Comparison of ENCODE assay signal across 26 cellular contexts in the genomic region with DNA sequence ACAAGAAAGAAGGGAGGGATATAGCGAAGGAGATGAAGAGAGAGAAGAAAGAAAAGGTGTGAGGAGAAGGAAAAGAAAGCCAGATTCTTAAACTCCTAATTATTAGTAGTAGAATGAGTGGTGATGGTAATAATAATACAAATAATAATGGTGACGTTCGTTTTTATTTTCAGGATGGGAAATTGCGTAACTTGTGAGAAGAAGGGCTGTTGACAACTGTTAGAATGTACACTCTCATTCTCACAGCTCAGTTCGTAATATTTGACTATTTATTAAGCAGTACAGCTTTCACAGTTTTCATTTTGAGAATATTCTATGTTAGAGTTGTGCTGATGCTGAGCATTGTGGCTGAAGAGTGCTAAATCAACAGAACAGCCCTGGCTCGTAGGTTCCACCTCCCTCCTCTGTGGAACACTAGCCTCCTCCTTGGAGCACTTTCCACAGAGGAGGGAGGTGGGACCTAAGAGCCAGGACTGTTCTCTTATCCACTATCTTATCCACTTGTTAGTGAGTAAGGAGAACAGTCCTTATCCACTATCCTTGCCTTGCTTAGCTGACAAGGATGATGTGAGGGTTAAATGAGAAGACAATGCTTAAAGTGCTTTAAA.
"Had no signal": no experiment of that assay in that cellular context is flagged by ENCODE, and none has a peak within 500 bp of the region (broad histone marks: within the 10 kb centered on the region; RNA-seq: fewer than 3 reads in every experiment).

No MANE protein-coding gene starts in this region.

- ATAC-seq: activated CD4-positive, alpha-beta T cell treated with anti-CD3 and anti-CD28 coated beads for 36 hours; activated CD8-positive, alpha-beta memory T cell treated with anti-CD3 and anti-CD28 coated beads, Interleukin-2, amount 10 ng/mL, durations not matched to agents 7 days and 5 days; activated CD8-positive, alpha-beta T cell treated with anti-CD3 and anti-CD28 coated beads, Interleukin-2, amount 10 ng/mL, durations not matched to agents 7 days and 5 days; naive thymus-derived CD8-positive, alpha-beta T cell; sciatic nerve; stimulated activated naive CD8-positive, alpha-beta T cell treated with anti-CD3 and anti-CD28 coated beads, Interleukin-15, Interleukin-2, amounts not matched to agents 100 U/mL and 50 U/mL, for 24 hours had no signal

- H3K27ac ChIP-seq: adrenal gland, ascending aorta, skin epidermis, uterus had no signal

- H3K4me1 ChIP-seq: adrenal gland, ascending aorta, uterus had no signal

- H3K4me3 ChIP-seq: adrenal gland, ascending aorta, skin epidermis, uterus had no signal

- H3K27me3 Mint-ChIP-seq: brain, type B pancreatic cell had no signal

- H3K27me3 ChIP-seq: adrenal gland, ascending aorta, uterus had no signal

- H3K36me3 Mint-ChIP-seq: activated CD8-positive, alpha-beta memory T cell treated with anti-CD3 and anti-CD28 coated beads, Interleukin-2, amount 10 ng/mL, durations not matched to agents 7 days and 5 days; activated naive CD8-positive, alpha-beta T cell treated with anti-CD3 and anti-CD28 coated beads for 36 hours; brain; memory B cell; naive thymus-derived CD8-positive, alpha-beta T cell; type B pancreatic cell had no signal

- H3K4me1 Mint-ChIP-seq: activated CD4-positive, alpha-beta T cell treated with anti-CD3 and anti-CD28 coated beads for 36 hours; activated CD8-positive, alpha-beta memory T cell treated with anti-CD3 and anti-CD28 coated beads, Interleukin-2, amount 10 ng/mL, durations not matched to agents 7 days and 5 days; activated naive CD8-positive, alpha-beta T cell treated with anti-CD3 and anti-CD28 coated beads for 36 hours; memory B cell; naive thymus-derived CD8-positive, alpha-beta T cell had no signal

- DNase-seq: activated CD4-positive, alpha-beta T cell treated with anti-CD3 and anti-CD28 coated beads for 36 hours; activated CD4-positive, CD25-positive, alpha-beta regulatory T cell; activated CD8-positive, alpha-beta memory T cell treated with anti-CD3 and anti-CD28 coated beads, Interleukin-2, amount 10 ng/mL, durations not matched to agents 7 days and 5 days; activated CD8-positive, alpha-beta T cell treated with anti-CD3 and anti-CD28 coated beads, Interleukin-2, amount 10 ng/mL, durations not matched to agents 7 days and 5 days; activated effector memory CD4-positive, alpha-beta T cell treated with anti-CD3 and anti-CD28 coated beads, Interleukin-2, amount 50 U/mL, for 16 hours; activated naive CD4-positive, alpha-beta T cell treated with anti-CD3 and anti-CD28 coated beads for 36 hours; activated naive CD8-positive, alpha-beta T cell treated with anti-CD3 and anti-CD28 coated beads for 36 hours; adrenal gland; glutamatergic neuron; islet precursor cell; left cardiac atrium; naive thymus-derived CD8-positive, alpha-beta T cell; posterior cingulate gyrus; stimulated activated CD4-positive, alpha-beta T cell treated with anti-CD3 and anti-CD28 coated beads, Interleukin-12 subunit alpha, Interleukin-12 subunit beta, amount 100 ng/mL, for 4 hours; stimulated activated CD4-positive, alpha-beta T cell treated with anti-CD3 and anti-CD28 coated beads, Interleukin-4, amount 100 ng/mL, for 1 hour; stimulated activated naive CD8-positive, alpha-beta T cell treated with anti-CD3 and anti-CD28 coated beads, Interleukin-15, Interleukin-2, amounts not matched to agents 100 U/mL and 50 U/mL, for 24 hours; substantia nigra; T-helper 1 cell; uterus had no signal

- H3K9me3 Mint-ChIP-seq: activated naive CD4-positive, alpha-beta T cell treated with anti-CD3 and anti-CD28 coated beads for 36 hours; activated naive CD8-positive, alpha-beta T cell treated with anti-CD3 and anti-CD28 coated beads for 36 hours; brain; memory B cell; naive thymus-derived CD8-positive, alpha-beta T cell; T-helper 2 cell treated with Interferon-gamma antibody and Interleukin-4, amounts not matched to agents 5 μg/mL and 100 μg/mL, for 36 hours; type B pancreatic cell had no signal

- H3K4me3 Mint-ChIP-seq: activated CD4-positive, alpha-beta T cell treated with anti-CD3 and anti-CD28 coated beads for 36 hours; activated CD8-positive, alpha-beta memory T cell treated with anti-CD3 and anti-CD28 coated beads, Interleukin-2, amount 10 ng/mL, durations not matched to agents 7 days and 5 days; activated CD8-positive, alpha-beta T cell treated with anti-CD3 and anti-CD28 coated beads, Interleukin-2, amount 10 ng/mL, durations not matched to agents 7 days and 5 days; activated naive CD4-positive, alpha-beta T cell treated with anti-CD3 and anti-CD28 coated beads for 36 hours; activated naive CD8-positive, alpha-beta T cell treated with anti-CD3 and anti-CD28 coated beads for 36 hours; brain; memory B cell; naive thymus-derived CD8-positive, alpha-beta T cell; T-helper 2 cell treated with Interferon-gamma antibody and Interleukin-4, amounts not matched to agents 5 μg/mL and 100 μg/mL, for 36 hours; type B pancreatic cell had no signal

- H3K9me3 ChIP-seq: adrenal gland, ascending aorta, uterus had no signal

- H3K27ac Mint-ChIP-seq: activated CD4-positive, alpha-beta T cell treated with anti-CD3 and anti-CD28 coated beads for 36 hours; activated CD8-positive, alpha-beta memory T cell treated with anti-CD3 and anti-CD28 coated beads, Interleukin-2, amount 10 ng/mL, durations not matched to agents 7 days and 5 days; activated CD8-positive, alpha-beta T cell treated with anti-CD3 and anti-CD28 coated beads, Interleukin-2, amount 10 ng/mL, durations not matched to agents 7 days and 5 days; activated naive CD4-positive, alpha-beta T cell treated with anti-CD3 and anti-CD28 coated beads for 36 hours; activated naive CD8-positive, alpha-beta T cell treated with anti-CD3 and anti-CD28 coated beads for 36 hours; brain; memory B cell; naive thymus-derived CD8-positive, alpha-beta T cell; T-helper 2 cell treated with Interferon-gamma antibody and Interleukin-4, amounts not matched to agents 5 μg/mL and 100 μg/mL, for 36 hours; type B pancreatic cell had no signal

- H3K36me3 ChIP-seq: adrenal gland, ascending aorta, uterus had no signal
